11 cellular contexts compared by ENCODE assay signal in the genomic region with DNA sequence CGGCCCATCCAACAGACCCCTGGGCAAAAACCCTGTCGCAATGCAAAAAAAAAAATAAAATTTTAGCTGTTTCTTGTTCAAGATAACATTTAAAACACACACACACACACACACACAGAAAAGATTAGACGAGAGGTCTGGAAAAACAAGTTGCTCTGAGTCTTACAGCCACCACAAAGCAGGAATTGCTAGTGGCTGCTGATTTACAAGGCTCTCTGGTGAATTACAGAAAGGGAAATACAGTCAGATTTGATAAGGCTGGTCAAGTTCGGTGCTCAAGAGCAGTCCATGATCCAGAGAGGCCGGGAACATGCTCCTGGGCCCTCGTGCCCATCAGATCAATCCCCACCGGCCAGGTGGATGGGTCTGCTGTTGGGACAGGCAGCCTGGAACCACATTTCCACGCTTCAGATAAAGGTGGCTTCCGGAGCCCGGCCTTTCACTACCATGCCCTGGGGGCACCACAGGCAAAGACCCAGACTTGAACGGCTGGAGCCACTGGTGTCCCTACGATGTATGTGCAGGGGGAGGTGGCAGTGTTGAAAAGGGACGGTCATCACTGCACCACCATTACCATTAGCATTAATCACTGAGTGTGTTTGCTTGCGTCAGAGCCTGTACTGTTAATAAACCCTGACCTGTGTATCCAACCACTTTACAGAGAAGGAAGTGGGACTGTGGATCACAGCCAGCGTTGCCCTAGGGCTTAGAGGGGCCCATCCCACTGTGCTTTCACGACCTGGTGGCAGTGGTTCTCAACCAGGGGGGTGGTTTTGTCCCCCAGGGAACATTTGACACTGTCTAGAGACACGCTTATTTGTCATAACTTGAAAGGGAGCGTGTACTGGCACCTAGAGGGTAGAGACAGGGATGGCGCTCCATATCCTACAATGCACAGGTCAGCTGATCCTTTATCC.
A peak's percentile ranks its signal among the peaks of the same experiment; 100 is the strongest.
DNase-seq lines count a peak whose midpoint lies in the region; ATAC-seq, FAIRE-seq and TF ChIP-seq lines count a peak whose summit lies in the region.
"Had no signal": no experiment of that assay in that cellular context is flagged by ENCODE, and none has a peak within 500 bp of the region (broad histone marks: within the 10 kb centered on the region; RNA-seq: fewer than 3 reads in every experiment).

No MANE protein-coding gene starts in this region.

- H3K27ac ChIP-seq in HepG2 (ENCODE audit: extremely low read length, insufficient read depth, low read length) (no peak overlapping the region), upper lobe of right lung (no peak overlapping the region), neural progenitor cell (no peak overlapping the region)

- CTCF ChIA-PET in HepG2 (lab: Yijun Ruan, JAX; ENCODE audit: low intra/inter-chr PET ratio, low total read pairs): no interaction called here

- H2AFZ ChIP-seq in HepG2 (ENCODE audit: low read length) (no peak overlapping the region), neural progenitor cell (replicated peaks) (no peak overlapping the region)

- no peak for TF ChIP-seq POLR2A in HepG2 (IDR thresholded peaks at IDR 0.05; ENCODE audit: insufficient read depth in 1 of 2, low read depth in 2 of 2, low read length in 2 of 2)

- H3K4me1 ChIP-seq in HepG2 (ENCODE audit: insufficient read depth, low read length): no peaks in the 10 kb centered on the region
- peaks cover 32% of the 10 kb centered on the region for H3K4me1 ChIP-seq in upper lobe of right lung
- H3K4me1 ChIP-seq in neural progenitor cell: peaks cover 17% of the 10 kb centered on the region

- H3K9me3 ChIP-seq in HepG2 (ENCODE audit: low read length) (no peaks in the 10 kb centered on the region), upper lobe of right lung (no peaks in the 10 kb centered on the region), neural progenitor cell (ENCODE audit: low read depth) (no peaks in the 10 kb centered on the region)

- no peaks in the 10 kb centered on the region for H3K27me3 Mint-ChIP-seq in activated naive CD8-positive, alpha-beta T cell treated with anti-CD3 and anti-CD28 coated beads, Interleukin-2, amount 50 U/mL, for 24 hours
- H3K27me3 Mint-ChIP-seq in activated naive CD8-positive, alpha-beta T cell treated with anti-CD3 and anti-CD28 coated beads for 36 hours: no peaks in the 10 kb centered on the region
- H3K27me3 Mint-ChIP-seq in neural progenitor cell (ENCODE audit: insufficient read depth, low read depth): peaks cover under 1% of the 10 kb centered on the region
- H3K27me3 Mint-ChIP-seq: activated naive CD8-positive, alpha-beta T cell had no signal

- H3K27ac Mint-ChIP-seq in activated naive CD8-positive, alpha-beta T cell treated with anti-CD3 and anti-CD28 coated beads, Interleukin-2, amount 50 U/mL, for 24 hours: no peak overlapping the region
- no peak overlapping the region for H3K27ac Mint-ChIP-seq in activated naive CD8-positive, alpha-beta T cell treated with anti-CD3 and anti-CD28 coated beads for 36 hours
- H3K27ac Mint-ChIP-seq in neural progenitor cell: no peak overlapping the region
- H3K27ac Mint-ChIP-seq: activated naive CD8-positive, alpha-beta T cell had no signal

- H3K9me3 Mint-ChIP-seq in activated naive CD8-positive, alpha-beta T cell treated with anti-CD3 and anti-CD28 coated beads, Interleukin-2, amount 50 U/mL, for 24 hours: no peaks in the 10 kb centered on the region
- no peaks in the 10 kb centered on the region for H3K9me3 Mint-ChIP-seq in activated naive CD8-positive, alpha-beta T cell treated with anti-CD3 and anti-CD28 coated beads for 36 hours
- no peaks in the 10 kb centered on the region for H3K9me3 Mint-ChIP-seq in neural progenitor cell

- H3K79me2 ChIP-seq in HepG2 (ENCODE audit: insufficient read depth, low read length) (no peaks in the 10 kb centered on the region), neural progenitor cell (ENCODE audit: low read depth) (no peaks in the 10 kb centered on the region)

- no peak for TF ChIP-seq RAD21 in HepG2 (CRISPR knock-in tag; IDR thresholded peaks at IDR 0.05)

- no peaks in the 10 kb centered on the region for H3K36me3 ChIP-seq in HepG2 (replicated peaks in 1 of 2; ENCODE audit: control insufficient read depth in 1 of 2, insufficient read depth in 2 of 2, low read length in 2 of 2)
- no peaks in the 10 kb centered on the region for H3K36me3 ChIP-seq in upper lobe of right lung
- no peaks in the 10 kb centered on the region for H3K36me3 ChIP-seq in neural progenitor cell

- H3K36me3 Mint-ChIP-seq in activated naive CD8-positive, alpha-beta T cell treated with anti-CD3 and anti-CD28 coated beads, Interleukin-2, amount 50 U/mL, for 24 hours (ENCODE audit: low read depth): no peaks in the 10 kb centered on the region
- H3K36me3 Mint-ChIP-seq in activated naive CD8-positive, alpha-beta T cell treated with anti-CD3 and anti-CD28 coated beads for 36 hours: peaks cover 3% of the 10 kb centered on the region
- H3K36me3 Mint-ChIP-seq in neural progenitor cell: no peaks in the 10 kb centered on the region

- H3F3A ChIP-seq in neural progenitor cell (ENCODE audit: low read depth): peaks cover 25% of the 10 kb centered on the region

- peak; percentile 39 for ATAC-seq in activated naive CD8-positive, alpha-beta T cell treated with anti-CD3 and anti-CD28 coated beads, Interleukin-2, amount 50 U/mL, for 24 hours
- ATAC-seq in HepG2: peak; percentile 49
- peak; percentile 59 for ATAC-seq in upper lobe of right lung

- H3K4me2 ChIP-seq in HepG2 (ENCODE audit: low read depth, low read length) (no peak overlapping the region), neural progenitor cell (no peak overlapping the region)

- intact Hi-C loops in HepG2 (cut with micrococcal nuclease; ENCODE audit: unreplicated experiment): no loop called here
- intact Hi-C loops in upper lobe of right lung (cut with DNase I): no loop called here

- FAIRE-seq in HepG2 (lab: Jason Lieb, UNC): no peak

- H3K4me3 ChIP-seq in HepG2 (replicated peaks in 1 of 3; ENCODE audit: insufficient read depth in 1 of 3, low read depth in 2 of 3, low read length in 3 of 3) (no peak overlapping the region), upper lobe of right lung (no peak overlapping the region), neural progenitor cell (no peak overlapping the region)

- TF ChIP-seq EP300 in HepG2 (IDR thresholded peaks at IDR 0.05; ENCODE audit: low read depth in 2 of 2, low read length in 2 of 2) (no peak), HepG2 (CRISPR knock-in tag; IDR thresholded peaks at IDR 0.05; ENCODE audit: borderline replicate concordance) (no peak)

- no peak overlapping the region for H3K9ac ChIP-seq in HepG2 (ENCODE audit: insufficient read depth, low read depth, low read length)
- H3K9ac ChIP-seq in neural progenitor cell: no peak overlapping the region

- in situ Hi-C loops in HepG2 (cut with HindIII; ENCODE audit: extremely low pct_ligation_motif_present, low pct_unique_long_range_greater_than_20kb): no loop called here

- no peaks in the 10 kb centered on the region for H4K20me1 ChIP-seq in HepG2 (ENCODE audit: insufficient read depth, low read length)
- peaks cover 98% of the 10 kb centered on the region for H4K20me1 ChIP-seq in neural progenitor cell (ENCODE audit: low read depth)

- WGBS in HepG2 (ENCODE audit: low lambda C conversion rate): 22% methylated on average over 17 of the region's 19 CpGs

- H3K4me3 Mint-ChIP-seq in activated naive CD8-positive, alpha-beta T cell treated with anti-CD3 and anti-CD28 coated beads, Interleukin-2, amount 50 U/mL, for 24 hours: no peak overlapping the region
- no peak overlapping the region for H3K4me3 Mint-ChIP-seq in activated naive CD8-positive, alpha-beta T cell treated with anti-CD3 and anti-CD28 coated beads for 36 hours
- H3K4me3 Mint-ChIP-seq in neural progenitor cell: no peak overlapping the region

- TF ChIP-seq CTCF in HepG2 (CRISPR knock-in tag; IDR thresholded peaks at IDR 0.05): no peak
- TF ChIP-seq CTCF in upper lobe of right lung (IDR thresholded peaks at IDR 0.05): no peak
- TF ChIP-seq CTCF in neural progenitor cell (IDR thresholded peaks at IDR 0.05): no peak

- no TSS peak for BruUV-seq in HepG2 (replicated peaks; lab: Mats Ljungman, UMichigan)

- POLR2A ChIA-PET in HepG2 (lab: Yijun Ruan, JAX): no interaction called here

- peaks cover 0 to 17% of the 10 kb centered on the region in 2 experiments; a peak in 1 of 5 replicates for H3K27me3 ChIP-seq in HepG2 (ENCODE audit: control insufficient read depth in 1 of 2, insufficient read depth in 2 of 2, low read length in 2 of 2)
- no peaks in the 10 kb centered on the region for H3K27me3 ChIP-seq in upper lobe of right lung
- H3K27me3 ChIP-seq in neural progenitor cell: peaks cover 52% of the 10 kb centered on the region

- peaks cover 78% of the 10 kb centered on the region for H3K4me1 Mint-ChIP-seq in activated naive CD8-positive, alpha-beta T cell treated with anti-CD3 and anti-CD28 coated beads, Interleukin-2, amount 50 U/mL, for 24 hours
- peaks cover 61% of the 10 kb centered on the region for H3K4me1 Mint-ChIP-seq in activated naive CD8-positive, alpha-beta T cell treated with anti-CD3 and anti-CD28 coated beads for 36 hours
- peaks cover 56% of the 10 kb centered on the region for H3K4me1 Mint-ChIP-seq in neural progenitor cell

- no peak for DNase-seq in activated naive CD8-positive, alpha-beta T cell treated with anti-CD3 and anti-CD28 coated beads, Interleukin-2, amount 50 U/mL, for 24 hours
- no peak for DNase-seq in activated naive CD8-positive, alpha-beta T cell treated with anti-CD3 and anti-CD28 coated beads for 36 hours
- DNase-seq in SK-N-DZ (ENCODE audit: low spot score) (peak; percentile 20), HepG2 (ENCODE audit: low spot score) (no peak), upper lobe of right lung (no peak), iPS-NIHi11 (ENCODE audit: low spot score) (no peak), neural progenitor cell (ENCODE audit: low spot score) (no peak), NCI-H82 (lab: John Stamatoyannopoulos, UW) (no peak)
- DNase-seq: C1 segment of cervical spinal cord; effector CD4-positive, alpha-beta T cell had no signal

TF ChIP-seq in HepG2, 621 proteins besides CTCF, POLR2A, EP300 and RAD21:
- TF ChIP-seq ZNF672 (CRISPR knock-in tag; IDR thresholded peaks at IDR 0.05) (no peak), MTF2 (CRISPR knock-in tag; IDR thresholded peaks at IDR 0.05; ENCODE audit: borderline replicate concordance) (no peak), ZNF337 (CRISPR knock-in tag; IDR thresholded peaks at IDR 0.05; ENCODE audit: borderline replicate concordance, low read depth) (no peak), ZNF232 (CRISPR knock-in tag; IDR thresholded peaks at IDR 0.05; ENCODE audit: borderline replicate concordance) (no peak), ZNF674 (CRISPR knock-in tag; IDR thresholded peaks at IDR 0.05; ENCODE audit: low read depth) (no peak), SRSF1 (optimal IDR thresholded peaks at IDR 0.05; ENCODE audit: low read depth, low read length) (no peak), FOXP1 (IDR thresholded peaks at IDR 0.05) (no peak), FOXP1 (CRISPR knock-in tag; IDR thresholded peaks at IDR 0.05) (no peak), STAG1 (CRISPR knock-in tag; IDR thresholded peaks at IDR 0.05) (0 out of 2 replicates have a peak, but pooled peaks have one; percentile 13)
TF ChIP-seq in HepG2: peak in this region for 1.
